8 cellular contexts compared by ENCODE assay signal in the genomic region with DNA sequence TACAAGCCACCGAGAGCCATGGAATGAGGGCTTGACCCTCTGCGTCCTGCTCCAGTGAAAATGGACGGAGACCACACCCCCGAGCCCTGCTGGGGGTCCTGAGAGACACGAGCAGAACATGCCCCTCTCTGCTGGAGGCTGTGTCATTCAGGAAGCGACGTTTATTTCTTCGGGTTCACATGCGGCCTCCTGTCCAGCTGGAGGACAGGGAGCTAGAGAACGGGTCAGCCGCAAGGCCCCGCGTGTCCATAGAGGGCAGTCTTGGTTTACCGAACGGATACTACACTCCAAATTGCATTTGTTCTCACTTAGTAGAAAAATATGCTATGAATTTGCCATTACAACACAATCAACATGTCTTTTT. TPM values are rescaled to one million over a fixed set of nuclear protein-coding genes. Genes with fewer than 3 reads are reported as not detected.
DNase-seq lines count a peak whose midpoint lies in the region; ATAC-seq and TF ChIP-seq lines count a peak whose summit lies in the region.

No MANE protein-coding gene starts in this region.

- no peak overlapping the region for H2BK5ac ChIP-seq in mesenchymal stem cell (ENCODE audit: low read depth, low read length, poor library complexity, severe bottlenecking)

- H3F3A ChIP-seq in DOHH2 (ENCODE audit: control insufficient read depth, insufficient read depth): no peaks in the 10 kb centered on the region

- no peak overlapping the region for H3K14ac ChIP-seq in mesenchymal stem cell (ENCODE audit: low read length in 2 of 2)

- H3K36me3 Mint-ChIP-seq in endodermal cell (ENCODE audit: low read depth): no peaks in the 10 kb centered on the region

- no peak overlapping the region for H3K27ac ChIP-seq in DOHH2 (ENCODE audit: low read depth, low read length)
- no peak overlapping the region for H3K27ac ChIP-seq in VCaP
- no peak overlapping the region for H3K27ac ChIP-seq in endodermal cell (ENCODE audit: low read depth, low read length)
- no peak overlapping the region for H3K27ac ChIP-seq in mesenchymal stem cell (ENCODE audit: low read length, poor library complexity, severe bottlenecking)

- H2AK5ac ChIP-seq in mesenchymal stem cell (ENCODE audit: low read length, severe bottlenecking): no peak overlapping the region

- H2BK15ac ChIP-seq in mesenchymal stem cell (ENCODE audit: low read depth, poor library complexity, severe bottlenecking): no peak overlapping the region

- no peaks in the 10 kb centered on the region for H3K9me2 ChIP-seq in DOHH2 (replicated peaks; ENCODE audit: control insufficient read depth, low read length)

- no peak overlapping the region for H3K4me3 Mint-ChIP-seq in endodermal cell

- H3K9ac ChIP-seq in endodermal cell (ENCODE audit: extremely low read depth, low read length, poor library complexity, severe bottlenecking) (no peak overlapping the region), mesenchymal stem cell (ENCODE audit: low read length) (no peak overlapping the region)

- H3K27me3 Mint-ChIP-seq in endodermal cell (ENCODE audit: insufficient read depth): no peaks in the 10 kb centered on the region

- H3K4me3 ChIP-seq in DOHH2 (ENCODE audit: low read length) (no peak overlapping the region), endodermal cell (ENCODE audit: low read length) (no peak overlapping the region), mesenchymal stem cell (ENCODE audit: insufficient read depth in 1 of 2, low read depth in 1 of 2, low read length in 2 of 2) (no peak overlapping the region)

- no peak overlapping the region for H3K27ac Mint-ChIP-seq in endodermal cell

- no peak overlapping the region for H3K4me2 ChIP-seq in DOHH2 (ENCODE audit: low read length)
- no peak overlapping the region for H3K4me2 ChIP-seq in mesenchymal stem cell (ENCODE audit: low read length, poor library complexity, severe bottlenecking)

- no peaks in the 10 kb centered on the region; the same call in 1 of the 2 replicates for H3K9me3 ChIP-seq in DOHH2 (ENCODE audit: control insufficient read depth, insufficient read depth, low read length)
- no peaks in the 10 kb centered on the region for H3K9me3 ChIP-seq in endodermal cell (ENCODE audit: control insufficient read depth, low read length)
- peaks cover 3% of the 10 kb centered on the region for H3K9me3 ChIP-seq in mesenchymal stem cell (ENCODE audit: control insufficient read depth, low read length)

- H3K4me1 ChIP-seq in DOHH2 (ENCODE audit: control insufficient read depth, low read length) (peaks cover 22% of the 10 kb centered on the region), endodermal cell (ENCODE audit: control insufficient read depth, insufficient read depth, low read length) (no peaks in the 10 kb centered on the region), mesenchymal stem cell (ENCODE audit: control insufficient read depth, insufficient read depth, low read depth, low read length) (peaks cover 3% of the 10 kb centered on the region)

- H3K9me3 Mint-ChIP-seq in endodermal cell: peaks cover 5% of the 10 kb centered on the region

- no peak overlapping the region for H3K4ac ChIP-seq in mesenchymal stem cell (ENCODE audit: low read depth in 1 of 2, low read length in 2 of 2)

- DNase-seq in endodermal cell (peak; percentile 82), mesenchymal stem cell (peak; percentile 64), GDM1 (lab: John Stamatoyannopoulos, UW) (no peak)

- no peaks in the 10 kb centered on the region for H4K20me1 ChIP-seq in DOHH2 (ENCODE audit: control insufficient read depth, insufficient read depth, low read depth, low read length)

- no peak overlapping the region for H2BK120ac ChIP-seq in mesenchymal stem cell (ENCODE audit: low read depth, low read length)

- TF ChIP-seq CTCF in DOHH2 (IDR thresholded peaks at IDR 0.05; ENCODE audit: low read depth, low read length, poor library complexity, severe bottlenecking) (peak; percentile 67), VCaP (conservative IDR thresholded peaks at IDR 0.05) (peak; percentile 89), endodermal cell (conservative IDR thresholded peaks at IDR 0.05) (peak; percentile 84)

- H4K8ac ChIP-seq in mesenchymal stem cell (ENCODE audit: low read length): peak overlapping the region; percentile 4

- 50 to 61% methylated on average over 3 to 15 of the region's 15 CpGs for WGBS in endodermal cell (ENCODE audit: insufficient coverage in 1 of 2, insufficient read length in 1 of 2), 2 experiments
- WGBS in mesenchymal stem cell: 29% methylated on average over 9 of the region's 15 CpGs

- H3K79me2 ChIP-seq in DOHH2 (ENCODE audit: control insufficient read depth, low read length): no peaks in the 10 kb centered on the region

- no peak overlapping the region for H2AFZ ChIP-seq in mesenchymal stem cell (ENCODE audit: low read depth, low read length)

- no peak overlapping the region for H3K23ac ChIP-seq in mesenchymal stem cell (ENCODE audit: low read length in 2 of 2)

- ATAC-seq in HG02885 (IDR thresholded peaks at IDR 0.05; ENCODE audit: poor library complexity, unreplicated experiment) (peak; percentile 35), HG03439 (IDR thresholded peaks at IDR 0.05; ENCODE audit: unreplicated experiment) (no peak), GM21723 (IDR thresholded peaks at IDR 0.05; ENCODE audit: unreplicated experiment) (no peak)

- no peak overlapping the region for H2BK12ac ChIP-seq in mesenchymal stem cell (ENCODE audit: low read length in 2 of 2)

- no peaks in the 10 kb centered on the region for H3K27me3 ChIP-seq in DOHH2 (ENCODE audit: control insufficient read depth, low read length)
- H3K27me3 ChIP-seq in endodermal cell (ENCODE audit: control insufficient read depth, insufficient read depth, low read length, poor library complexity, severe bottlenecking): no peaks in the 10 kb centered on the region
- H3K27me3 ChIP-seq in mesenchymal stem cell (ENCODE audit: control insufficient read depth in 1 of 2, insufficient read depth in 1 of 2, low read length in 2 of 2): peaks cover 45 to 58% of the 10 kb centered on the region in 2 experiments

- H3K36me3 ChIP-seq in DOHH2 (ENCODE audit: control insufficient read depth, low read length): no peaks in the 10 kb centered on the region
- no peaks in the 10 kb centered on the region for H3K36me3 ChIP-seq in endodermal cell (ENCODE audit: control insufficient read depth, insufficient read depth, low read length)
- H3K36me3 ChIP-seq in mesenchymal stem cell (ENCODE audit: control insufficient read depth in 1 of 2, insufficient read depth in 2 of 2, low read depth in 1 of 2, low read length in 2 of 2): no peaks in the 10 kb centered on the region

- H3K79me1 ChIP-seq in mesenchymal stem cell (replicated peaks; ENCODE audit: low read length, poor library complexity, severe bottlenecking): no peaks in the 10 kb centered on the region

- H4K91ac ChIP-seq in mesenchymal stem cell (ENCODE audit: low read length): no peak overlapping the region

- H3K4me1 Mint-ChIP-seq in endodermal cell: no peaks in the 10 kb centered on the region

- H3K18ac ChIP-seq in mesenchymal stem cell (ENCODE audit: low read depth in 1 of 2, low read length in 2 of 2): no peak overlapping the region

RNA-seq across cellular contexts. Expression of a gene that starts 36.1 kb away (rescaled TPM):
- total RNA-seq in endodermal cell: 10 to 100 TPM; 44.0 to 49.7 TPM
- polyA plus RNA-seq in endodermal cell (2013, experiment 1 of 2): 73.8 TPM
- 63.7 TPM for polyA plus RNA-seq in endodermal cell (2013, experiment 2 of 2)
- 94.6 TPM for polyA plus RNA-seq in mesenchymal stem cell (2013, experiment 1 of 2)
- polyA plus RNA-seq in mesenchymal stem cell (2013, experiment 2 of 2): 92.6 TPM

RNA-seq across cellular contexts. Expression of a gene that starts 37.7 kb away (rescaled TPM):
- total RNA-seq in endodermal cell: 10 to 100 TPM; 47.9 to 65.2 TPM
- polyA plus RNA-seq in endodermal cell (2013, experiment 1 of 2): 79.9 TPM
- 73.3 TPM for polyA plus RNA-seq in endodermal cell (2013, experiment 2 of 2)
- polyA plus RNA-seq in mesenchymal stem cell (2013, experiment 1 of 2): 102 TPM
- polyA plus RNA-seq in mesenchymal stem cell (2013, experiment 2 of 2): 105 TPM
